ENCODE assay signal across 8 cellular contexts in the genomic region with DNA sequence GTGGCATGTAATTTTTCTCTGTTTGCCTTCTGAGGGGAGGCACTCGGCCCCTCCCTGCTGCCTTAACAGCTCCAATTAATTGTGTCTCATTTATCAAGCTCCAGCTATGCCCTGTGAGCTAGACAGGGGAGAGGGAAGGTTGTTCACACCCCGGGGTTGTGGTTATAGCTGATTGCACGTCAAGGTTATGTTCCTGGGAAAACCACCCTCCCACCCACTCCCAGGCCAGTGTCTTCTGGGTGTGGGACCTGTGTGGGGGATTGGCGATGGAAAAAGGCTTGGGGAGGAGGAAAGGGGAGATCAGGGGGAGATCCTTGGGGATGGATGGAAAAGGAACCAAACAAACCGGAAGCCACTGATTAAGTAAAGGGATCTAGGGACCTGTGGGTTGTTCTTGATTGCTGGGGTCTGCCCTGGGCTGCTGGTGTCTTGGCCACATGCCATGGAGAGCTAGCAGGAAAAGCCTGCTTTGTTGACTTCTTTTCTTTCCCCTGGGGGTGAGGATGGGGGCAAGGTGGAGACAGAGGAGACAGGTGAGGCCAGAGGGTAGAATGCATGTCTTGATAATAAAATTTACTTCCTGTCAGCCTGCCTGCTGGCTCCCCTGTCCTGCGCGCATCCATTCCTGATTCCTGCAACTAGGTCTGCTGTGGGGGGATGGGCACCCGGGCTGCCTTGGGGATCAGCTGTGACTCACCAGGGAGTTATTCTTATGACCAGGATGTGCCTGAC. TPM values are rescaled to one million over a fixed set of nuclear protein-coding genes. Genes with fewer than 3 reads are reported as not detected.
DNase-seq lines count a peak whose midpoint lies in the region; ATAC-seq, FAIRE-seq and TF ChIP-seq lines count a peak whose summit lies in the region.

No MANE protein-coding gene starts in this region.

- peak; percentile 95 to 98 for DNase-seq in Caco-2
- DNase-seq in IMR-90, result peak; percentile 95
- DNase-seq in SJCRH30, result peak; percentile 58 to 69
- DNase-seq in mammary epithelial cell, result peak; percentile 92
- peak; percentile 95 for DNase-seq in keratinocyte (ENCODE audit: low read depth, low spot score)
- peak in 2 of 3 donors; percentile 40 to 57 for DNase-seq in stimulated activated CD4-positive, alpha-beta T cell treated with anti-CD3 and anti-CD28 coated beads, Interleukin-12 subunit alpha, Interleukin-12 subunit beta, amount 100 ng/mL, for 48 hours (ENCODE audit: low read depth in 2 of 3, low spot score in 1 of 3)
- DNase-seq in GF-D8 (lab: John Stamatoyannopoulos, UW), result no peak

- ATAC-seq in IMR-90 (ENCODE audit: low read depth) (peak; percentile 83), GM21515 (IDR thresholded peaks at IDR 0.05; ENCODE audit: unreplicated experiment) (no peak)

- H3K27me3 Mint-ChIP-seq in Caco-2 (ENCODE audit: insufficient read depth, unreplicated experiment), result no peaks in the 10 kb centered on the region

- no peak for TF ChIP-seq POLR2A in IMR-90 (IDR thresholded peaks at IDR 0.05; ENCODE audit: low read depth, low read length)

- peak overlapping the region; percentile 91 for H3K27ac Mint-ChIP-seq in Caco-2 (ENCODE audit: unreplicated experiment)

- peak overlapping the region; percentile 33 for H3K4me3 Mint-ChIP-seq in Caco-2 (ENCODE audit: unreplicated experiment)

- peaks cover 0 to 7% of the 10 kb centered on the region in 2 experiments; a peak in 2 of 4 replicates for H3K79me1 ChIP-seq in IMR-90 (ENCODE audit: low read depth in 1 of 2, low read length in 2 of 2)

- peaks cover 48% of the 10 kb centered on the region for H3K4me1 ChIP-seq in Caco-2
- peaks cover 17% of the 10 kb centered on the region for H3K4me1 ChIP-seq in IMR-90 (ENCODE audit: control insufficient read depth, insufficient read depth, low read length)
- 0 out of 2 replicates have a peak, but pooled peaks cover 2% of the 10 kb centered on the region for H3K4me1 ChIP-seq in SJCRH30
- H3K4me1 ChIP-seq in mammary epithelial cell (ENCODE audit: insufficient read depth, low read length), result peaks cover 50% of the 10 kb centered on the region
- H3K4me1 ChIP-seq in keratinocyte (ENCODE audit: control insufficient read depth, extremely low read depth, insufficient read depth, low read length), result peaks cover 54% of the 10 kb centered on the region

- peak overlapping the region; percentile 10; the same call in 1 of the 2 replicates for H4K5ac ChIP-seq in IMR-90 (ENCODE audit: low read depth, low read length)

- peak overlapping the region; percentile 91 for H3K4ac ChIP-seq in IMR-90 (ENCODE audit: low read depth, low read length)

- peaks cover 35% of the 10 kb centered on the region for H3K4me1 Mint-ChIP-seq in Caco-2 (ENCODE audit: low read depth, unreplicated experiment)

- CTCF ChIA-PET in Caco-2 (lab: Charles Lee), result interaction anchor here (0.6 to 1.2 kb wide), 6 partner anchors 15 to 1231 kb away, joined by 3 to 7 read pairs (median 4); no protein-coding TSS in a partner anchor
- CTCF ChIA-PET in IMR-90 (lab: Yijun Ruan, JAX), result no interaction called here
- CTCF ChIA-PET in mammary epithelial cell (lab: Charles Lee; ENCODE audit: low non-redundant PET), result interaction anchor here (0.6 kb wide), 1 partner anchor 731 kb away, joined by 5 read pairs; no protein-coding TSS in a partner anchor

- no peak overlapping the region for H3K4me3 ChIP-seq in Caco-2 (ENCODE audit: low read depth, low read length)
- H3K4me3 ChIP-seq in IMR-90 (ENCODE audit: insufficient read depth, low read depth, low read length), result no peak overlapping the region
- H3K4me3 ChIP-seq in SJCRH30, result no peak overlapping the region
- no peak overlapping the region for H3K4me3 ChIP-seq in mammary epithelial cell (replicated peaks in 1 of 3; ENCODE audit: insufficient read depth in 1 of 3, low read depth in 2 of 3, low read length in 3 of 3)
- H3K4me3 ChIP-seq in keratinocyte (ENCODE audit: control insufficient read depth in 2 of 3, extremely low read depth in 1 of 3, insufficient read depth in 2 of 3, low read depth in 1 of 3, low read length in 3 of 3), result peak overlapping the region in 2 of 3 experiments; percentile 34 to 47

- H2BK120ac ChIP-seq in IMR-90 (ENCODE audit: low read depth, low read length), result peak overlapping the region; percentile 91

- H3K9ac ChIP-seq in IMR-90 (ENCODE audit: low read depth, low read length), result no peak overlapping the region
- H3K9ac ChIP-seq in mammary epithelial cell (ENCODE audit: insufficient read depth, low read length), result peak overlapping the region; percentile 33
- peak overlapping the region; percentile 75 for H3K9ac ChIP-seq in keratinocyte (ENCODE audit: control insufficient read depth, extremely low read depth, insufficient read depth, low read length)

- BruUV-seq in Caco-2 (replicated peaks; lab: Mats Ljungman, UMichigan), result no TSS peak
- no TSS peak for BruUV-seq in IMR-90 (replicated peaks; lab: Mats Ljungman, UMichigan)
- no TSS peak for BruUV-seq in mammary epithelial cell (replicated peaks; lab: Mats Ljungman, UMichigan)

- H3K27me3 ChIP-seq in Caco-2 (replicated peaks; ENCODE audit: control insufficient read depth, insufficient read depth, low read length), result no peaks in the 10 kb centered on the region
- H3K27me3 ChIP-seq in IMR-90 (ENCODE audit: control insufficient read depth, insufficient read depth, low read length), result no peaks in the 10 kb centered on the region
- no peaks in the 10 kb centered on the region for H3K27me3 ChIP-seq in SJCRH30
- H3K27me3 ChIP-seq in mammary epithelial cell (ENCODE audit: insufficient read depth, low read length), result no peaks in the 10 kb centered on the region
- H3K27me3 ChIP-seq in keratinocyte (ENCODE audit: control insufficient read depth, extremely low read depth, insufficient read depth, low read length), result no peaks in the 10 kb centered on the region

- peaks cover 4% of the 10 kb centered on the region; the same call in 1 of the 2 replicates for H4K20me1 ChIP-seq in IMR-90 (ENCODE audit: insufficient read depth, low read length)
- H4K20me1 ChIP-seq in mammary epithelial cell (ENCODE audit: insufficient read depth, low read length), result no peaks in the 10 kb centered on the region
- H4K20me1 ChIP-seq in keratinocyte (ENCODE audit: control insufficient read depth, extremely low read depth, insufficient read depth, low read length), result no peaks in the 10 kb centered on the region

- WGBS in IMR-90 (ENCODE audit: extremely low coverage in 2 of 2, insufficient read length in 1 of 2), 2 experiments, result 27% methylated on average over 3 of the region's 8 CpGs; no CpG with 5 or more reads in 1 of the 2 experiments
- WGBS in mammary epithelial cell (ENCODE audit: low coverage, missing lambda C conversion rate), result 2% methylated on average over 7 of the region's 8 CpGs

- H4K91ac ChIP-seq in IMR-90 (ENCODE audit: insufficient read depth, low read depth, low read length), result peak overlapping the region; percentile 71

- peak overlapping the region; percentile 48 to 89; a peak in 3 of 4 replicates for H4K8ac ChIP-seq in IMR-90 (ENCODE audit: low read depth in 2 of 2, low read length in 2 of 2)

- H3K9me1 ChIP-seq in IMR-90 (ENCODE audit: insufficient read depth, low read length), result peaks cover 14% of the 10 kb centered on the region; the same call in 1 of the 2 replicates
- H3K9me1 ChIP-seq in keratinocyte (ENCODE audit: control insufficient read depth, extremely low read depth, insufficient read depth, low read length), result no peaks in the 10 kb centered on the region

- H2BK15ac ChIP-seq in IMR-90 (ENCODE audit: low read depth, low read length), result peak overlapping the region; percentile 85; the same call in 2 of the 3 replicates

- no peaks in the 10 kb centered on the region for H3K36me3 Mint-ChIP-seq in Caco-2 (ENCODE audit: insufficient read depth, unreplicated experiment)

- H2AFZ ChIP-seq in IMR-90 (replicated peaks; ENCODE audit: low read length, poor library complexity) (peak overlapping the region; percentile 78), mammary epithelial cell (ENCODE audit: low read depth, low read length) (peak overlapping the region; percentile 57), keratinocyte (ENCODE audit: control insufficient read depth, low read length) (peak overlapping the region; percentile 28)

- peak overlapping the region; percentile 11 for H2BK5ac ChIP-seq in IMR-90 (ENCODE audit: low read depth, low read length, poor library complexity, severe bottlenecking)

- peak overlapping the region; percentile 93 for H2BK20ac ChIP-seq in IMR-90 (ENCODE audit: low read depth, low read length)

- H3K18ac ChIP-seq in IMR-90 (ENCODE audit: low read depth, low read length), result peak overlapping the region; percentile 14; the same call in 1 of the 2 replicates

- intact Hi-C loops in Caco-2 (cut with micrococcal nuclease; ENCODE audit: unreplicated experiment) (loop anchor here (1.0 kb wide), 2 partner anchors 9 to 14 kb away; a partner anchor contains a TSS), IMR-90 (cut with micrococcal nuclease) (loop anchor here (10.0 kb wide), 1 partner anchor 739 kb away; no protein-coding TSS in a partner anchor), mammary epithelial cell (cut with micrococcal nuclease) (loop anchor here (1.0 kb wide), 1 partner anchor 55 kb away; no protein-coding TSS in a partner anchor)

- in situ Hi-C loops in IMR-90 (cut with MboI; ENCODE audit: low sequenced_read_pairs), result loop anchor here (25.0 kb wide), 1 partner anchor 646 kb away; a partner anchor contains a TSS
- in situ Hi-C loops in mammary epithelial cell (cut with MboI; ENCODE audit: low sequenced_read_pairs in 2 of 2), result loop anchor here in 1 of 2 donors (25.0 kb wide), 1 partner anchor 696 kb away; no protein-coding TSS in a partner anchor

- peak overlapping the region; percentile 44; the same call in 1 of the 2 replicates for H3K56ac ChIP-seq in IMR-90 (ENCODE audit: extremely low read depth, insufficient read depth, low read length)

- no peak for TF ChIP-seq CTCF in Caco-2 (IDR thresholded peaks at IDR 0.05; ENCODE audit: insufficient read depth in 1 of 2, low read depth in 1 of 2, low read length in 1 of 2, severe bottlenecking in 1 of 2, unreplicated experiment in 1 of 2)
- TF ChIP-seq CTCF in IMR-90 (conservative IDR thresholded peaks at IDR 0.05; ENCODE audit: low read depth, low read length), result no peak
- no peak for TF ChIP-seq CTCF in mammary epithelial cell (conservative IDR thresholded peaks at IDR 0.05 in 1 of 2, IDR thresholded peaks at IDR 0.05 in 1 of 2; ENCODE audit: extremely low read depth in 1 of 2, insufficient read depth in 1 of 2, low read depth in 1 of 2, low read length in 2 of 2)
- TF ChIP-seq CTCF in keratinocyte (optimal IDR thresholded peaks at IDR 0.05 in 1 of 3, IDR thresholded peaks at IDR 0.05 in 1 of 3, conservative IDR thresholded peaks at IDR 0.05 in 1 of 3; ENCODE audit: extremely low read depth in 1 of 3, insufficient read depth in 2 of 3, low read length in 3 of 3), result no peak

- no peaks in the 10 kb centered on the region for H3K36me3 ChIP-seq in Caco-2 (ENCODE audit: control insufficient read depth, insufficient read depth, low read length)
- no peaks in the 10 kb centered on the region for H3K36me3 ChIP-seq in IMR-90 (ENCODE audit: control insufficient read depth, insufficient read depth, low read length)
- H3K36me3 ChIP-seq in SJCRH30, result no peaks in the 10 kb centered on the region
- no peaks in the 10 kb centered on the region for H3K36me3 ChIP-seq in mammary epithelial cell (ENCODE audit: insufficient read depth, low read length)
- peaks cover 0 to under 1% of the 10 kb centered on the region in 2 experiments for H3K36me3 ChIP-seq in keratinocyte (ENCODE audit: control insufficient read depth in 2 of 2, extremely low read depth in 1 of 2, insufficient read depth in 2 of 2, low read length in 2 of 2)

- peak; percentile 97 for FAIRE-seq in keratinocyte (lab: Jason Lieb, UNC)

- H3K27ac ChIP-seq in IMR-90 (ENCODE audit: insufficient read depth, low read length) (peak overlapping the region; percentile 28), SJCRH30 (no peak overlapping the region), mammary epithelial cell (ENCODE audit: insufficient read depth, low read depth, low read length) (peak overlapping the region; percentile 87), keratinocyte (ENCODE audit: control insufficient read depth, insufficient read depth, low read length) (peak overlapping the region; percentile 95)

- peaks cover 3% of the 10 kb centered on the region for H3K79me2 ChIP-seq in mammary epithelial cell (ENCODE audit: insufficient read depth, low read length)
- H3K79me2 ChIP-seq in keratinocyte (ENCODE audit: control insufficient read depth, insufficient read depth, low read length), result no peaks in the 10 kb centered on the region

- no peaks in the 10 kb centered on the region for H3K9me3 Mint-ChIP-seq in Caco-2 (ENCODE audit: unreplicated experiment)

- H2AK9ac ChIP-seq in IMR-90 (replicated peaks; ENCODE audit: low read depth, low read length, poor library complexity), result peak overlapping the region; percentile 89

- no peak overlapping the region for H3K23ac ChIP-seq in IMR-90 (ENCODE audit: low read depth, low read length)

- H3K9me3 ChIP-seq in Caco-2 (no peaks in the 10 kb centered on the region), IMR-90 (ENCODE audit: control insufficient read depth, insufficient read depth, low read length) (no peaks in the 10 kb centered on the region), SJCRH30 (replicated peaks) (no peaks in the 10 kb centered on the region), mammary epithelial cell (replicated peaks; ENCODE audit: insufficient read depth, low read length) (no peaks in the 10 kb centered on the region), keratinocyte (ENCODE audit: control insufficient read depth, low read depth, low read length) (no peaks in the 10 kb centered on the region)

- peak overlapping the region; percentile 51 for H3K14ac ChIP-seq in IMR-90 (replicated peaks; ENCODE audit: low read depth, low read length)

- H3K4me2 ChIP-seq in IMR-90 (ENCODE audit: low read depth, low read length) (no peak overlapping the region; the same call in 1 of the 2 replicates), mammary epithelial cell (ENCODE audit: insufficient read depth, low read depth, low read length) (peak overlapping the region; percentile 58), keratinocyte (ENCODE audit: control insufficient read depth, extremely low read depth, insufficient read depth, low read depth, low read length) (peak overlapping the region; percentile 60)

- TF ChIP-seq RAD21 in IMR-90 (IDR thresholded peaks at IDR 0.05; ENCODE audit: low read length), result no peak

- POLR2A ChIA-PET in Caco-2 (lab: Charles Lee) (interaction anchor here (0.9 to 1.1 kb wide), 2 partner anchors 15 to 174 kb away, joined by 3 to 5 read pairs; a partner anchor contains a TSS), IMR-90 (lab: Charles Lee; ENCODE audit: unreplicated experiment) (interaction anchor here (0.7 kb wide), 2 partner anchors 12 to 606 kb away, joined by 8 to 18 read pairs; no protein-coding TSS in a partner anchor)

- H2AK5ac ChIP-seq in IMR-90 (ENCODE audit: low read depth, low read length), result peak overlapping the region; percentile 74

- dilution Hi-C loops in IMR-90 (cut with HindIII; ENCODE audit: low sequenced_read_pairs, unreplicated experiment) (no loop called here), mammary epithelial cell (cut with HindIII; ENCODE audit: low sequenced_read_pairs) (loop anchor here (5.0 kb wide), 1 partner anchor 51 kb away; no protein-coding TSS in a partner anchor), keratinocyte (cut with MboI; ENCODE audit: extremely low pct_ligation_motif_present, low sequenced_read_pairs) (no loop called here)

RNA-seq across cellular contexts. Expression of a gene that starts 14.1 kb away (rescaled TPM):
- total RNA-seq in Caco-2 (2022) (26.3 and 34.0 TPM in 2 replicates), IMR-90 (2012; rRNA removed) (1.9 and 2.0 TPM in 2 replicates), mammary epithelial cell (10 to 100 TPM; 17.5 to 84.3 TPM)
- polyA plus RNA-seq in IMR-90 (2012; rRNA removed) (1.0 and 1.2 TPM in 2 replicates), mammary epithelial cell (57.2 TPM), keratinocyte (38.9 to 81.8 TPM (median 46.1 TPM) in 3 replicates)
- 1.1 TPM in 2 replicates for polyA plus RNA-seq in IMR-90 (2012; cell fraction: cytosol; rRNA removed)
- 1.4 and 1.9 TPM in 2 replicates for polyA plus RNA-seq in IMR-90 (2012; cell fraction: nucleus; rRNA removed; ENCODE audit: low replicate concordance)
- total RNA-seq in SJCRH30 (2014; rRNA removed; shearing (Covaris generic)), result 0.10 TPM in 1 of 2 replicates, not detected in the other
- polyA minus RNA-seq in mammary epithelial cell (210 TPM), keratinocyte (240 to 444 TPM (median 278 TPM) in 3 replicates)
- 6.3 TPM for polyA plus RNA-seq in keratinocyte (2011; ENCODE audit: low read depth)
- 16.3 and 21.8 TPM in 2 replicates for polyA plus RNA-seq in keratinocyte (2011; cell fraction: cytosol; rRNA removed)
- polyA plus RNA-seq in keratinocyte (2011; cell fraction: nucleus; rRNA removed), result 93.7 and 110 TPM in 2 replicates
- polyA plus RNA-seq in keratinocyte (2012; ENCODE audit: low replicate concordance), result 7.1 and 52.3 TPM in 2 replicates
- polyA minus RNA-seq in keratinocyte (2011; cell fraction: cytosol; rRNA and poly(A)+ RNA removed), result 80.4 TPM
- polyA minus RNA-seq in keratinocyte (2011; cell fraction: nucleus; rRNA and poly(A)+ RNA removed), result 253 and 438 TPM in 2 replicates

Comparison
In these comparisons a context has a peak if more than half of its experiments do, and no peak if none do; other contexts are left out.
1. H3K4me3 ChIP-seq: peak in keratinocyte (2 of 3); none in Caco-2 (single experiment), IMR-90 (single experiment), SJCRH30 (single experiment) and mammary epithelial cell (0 of 3).
2. H2AFZ ChIP-seq: peak in every context shown above with its lines; median percentile 78 in IMR-90; 57 in mammary epithelial cell; 28 in keratinocyte.